In the genomic region with DNA sequence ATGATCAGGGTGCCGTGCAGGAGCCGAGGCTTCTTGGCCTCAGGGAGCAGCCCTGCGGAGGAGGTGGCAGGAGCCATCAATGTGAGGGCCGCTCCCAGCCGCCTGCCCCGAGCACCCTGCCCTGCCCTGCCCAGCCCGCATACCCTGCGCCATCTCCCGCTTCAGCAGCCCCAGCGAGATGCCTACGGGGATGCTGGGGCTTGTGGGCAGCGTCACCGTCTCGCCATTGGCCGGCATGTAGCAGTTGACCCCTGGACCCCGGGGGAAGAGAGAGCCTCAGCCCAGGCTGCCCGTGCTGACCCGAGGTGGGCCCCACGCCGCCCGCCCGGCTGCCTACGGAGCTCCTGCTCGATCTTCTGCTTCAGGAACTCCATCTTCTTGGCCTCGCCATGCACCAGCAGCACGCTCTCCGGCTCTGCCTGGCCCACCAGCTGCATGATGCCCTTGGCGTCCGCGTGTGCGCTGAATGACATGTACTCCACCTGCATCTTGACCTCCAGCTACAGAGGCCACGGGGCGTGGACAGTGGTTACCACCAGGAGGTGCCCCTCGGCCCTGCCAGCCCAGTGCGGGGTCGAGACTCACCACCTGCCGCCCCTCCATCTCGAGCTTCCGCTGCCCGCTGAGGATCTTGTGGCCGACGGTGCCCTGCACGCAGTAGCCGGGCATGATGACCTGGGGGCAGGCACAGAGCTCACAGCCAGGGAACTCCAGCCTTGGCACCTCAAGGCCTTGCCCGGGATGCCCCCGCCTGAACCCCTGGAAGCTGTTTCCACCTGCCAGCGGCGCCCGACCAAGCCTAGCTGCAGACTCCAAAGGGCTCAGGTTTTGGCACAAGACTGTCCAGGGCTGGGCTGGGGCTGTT, we compare ENCODE assay signal across 1 cellular context.
TF ChIP-seq lines count a peak whose summit lies in the region.

No MANE protein-coding gene starts in this region.

TF ChIP-seq in GM23338, 12 proteins besides CTCF, POLR2A, EP300 and RAD21:
- TF ChIP-seq, protein P1, sequence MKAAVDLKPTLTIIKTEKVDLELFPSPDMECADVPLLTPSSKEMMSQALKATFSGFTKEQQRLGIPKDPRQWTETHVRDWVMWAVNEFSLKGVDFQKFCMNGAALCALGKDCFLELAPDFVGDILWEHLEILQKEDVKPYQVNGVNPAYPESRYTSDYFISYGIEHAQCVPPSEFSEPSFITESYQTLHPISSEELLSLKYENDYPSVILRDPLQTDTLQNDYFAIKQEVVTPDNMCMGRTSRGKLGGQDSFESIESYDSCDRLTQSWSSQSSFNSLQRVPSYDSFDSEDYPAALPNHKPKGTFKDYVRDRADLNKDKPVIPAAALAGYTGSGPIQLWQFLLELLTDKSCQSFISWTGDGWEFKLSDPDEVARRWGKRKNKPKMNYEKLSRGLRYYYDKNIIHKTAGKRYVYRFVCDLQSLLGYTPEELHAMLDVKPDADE (IDR thresholded peaks at IDR 0.05): no peak
- TF ChIP-seq CREB1 (CRISPR knock-in tag; IDR thresholded peaks at IDR 0.05; ENCODE audit: low read depth) (no peak), ZNF331 (CRISPR knock-in tag; IDR thresholded peaks at IDR 0.05; ENCODE audit: low read depth) (no peak), JUNB (IDR thresholded peaks at IDR 0.05; ENCODE audit: unreplicated experiment) (no peak), NANOG (IDR thresholded peaks at IDR 0.05; ENCODE audit: borderline replicate concordance) (no peak), EZH2 (IDR thresholded peaks at IDR 0.05; ENCODE audit: low read depth, unreplicated experiment) (no peak), POLR2AphosphoS5 (IDR thresholded peaks at IDR 0.05; ENCODE audit: low read depth) (no peak), STAT1 (IDR thresholded peaks at IDR 0.05; ENCODE audit: unreplicated experiment) (no peak), EZH2phosphoT487 (IDR thresholded peaks at IDR 0.05; ENCODE audit: unreplicated experiment) (no peak), ZNF114 (CRISPR knock-in tag; IDR thresholded peaks at IDR 0.05) (no peak)
- TF ChIP-seq, protein P2, sequence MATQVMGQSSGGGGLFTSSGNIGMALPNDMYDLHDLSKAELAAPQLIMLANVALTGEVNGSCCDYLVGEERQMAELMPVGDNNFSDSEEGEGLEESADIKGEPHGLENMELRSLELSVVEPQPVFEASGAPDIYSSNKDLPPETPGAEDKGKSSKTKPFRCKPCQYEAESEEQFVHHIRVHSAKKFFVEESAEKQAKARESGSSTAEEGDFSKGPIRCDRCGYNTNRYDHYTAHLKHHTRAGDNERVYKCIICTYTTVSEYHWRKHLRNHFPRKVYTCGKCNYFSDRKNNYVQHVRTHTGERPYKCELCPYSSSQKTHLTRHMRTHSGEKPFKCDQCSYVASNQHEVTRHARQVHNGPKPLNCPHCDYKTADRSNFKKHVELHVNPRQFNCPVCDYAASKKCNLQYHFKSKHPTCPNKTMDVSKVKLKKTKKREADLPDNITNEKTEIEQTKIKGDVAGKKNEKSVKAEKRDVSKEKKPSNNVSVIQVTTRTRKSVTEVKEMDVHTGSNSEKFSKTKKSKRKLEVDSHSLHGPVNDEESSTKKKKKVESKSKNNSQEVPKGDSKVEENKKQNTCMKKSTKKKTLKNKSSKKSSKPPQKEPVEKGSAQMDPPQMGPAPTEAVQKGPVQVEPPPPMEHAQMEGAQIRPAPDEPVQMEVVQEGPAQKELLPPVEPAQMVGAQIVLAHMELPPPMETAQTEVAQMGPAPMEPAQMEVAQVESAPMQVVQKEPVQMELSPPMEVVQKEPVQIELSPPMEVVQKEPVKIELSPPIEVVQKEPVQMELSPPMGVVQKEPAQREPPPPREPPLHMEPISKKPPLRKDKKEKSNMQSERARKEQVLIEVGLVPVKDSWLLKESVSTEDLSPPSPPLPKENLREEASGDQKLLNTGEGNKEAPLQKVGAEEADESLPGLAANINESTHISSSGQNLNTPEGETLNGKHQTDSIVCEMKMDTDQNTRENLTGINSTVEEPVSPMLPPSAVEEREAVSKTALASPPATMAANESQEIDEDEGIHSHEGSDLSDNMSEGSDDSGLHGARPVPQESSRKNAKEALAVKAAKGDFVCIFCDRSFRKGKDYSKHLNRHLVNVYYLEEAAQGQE (IDR thresholded peaks at IDR 0.05; ENCODE audit: unreplicated experiment): no peak
- TF ChIP-seq, protein P3, sequence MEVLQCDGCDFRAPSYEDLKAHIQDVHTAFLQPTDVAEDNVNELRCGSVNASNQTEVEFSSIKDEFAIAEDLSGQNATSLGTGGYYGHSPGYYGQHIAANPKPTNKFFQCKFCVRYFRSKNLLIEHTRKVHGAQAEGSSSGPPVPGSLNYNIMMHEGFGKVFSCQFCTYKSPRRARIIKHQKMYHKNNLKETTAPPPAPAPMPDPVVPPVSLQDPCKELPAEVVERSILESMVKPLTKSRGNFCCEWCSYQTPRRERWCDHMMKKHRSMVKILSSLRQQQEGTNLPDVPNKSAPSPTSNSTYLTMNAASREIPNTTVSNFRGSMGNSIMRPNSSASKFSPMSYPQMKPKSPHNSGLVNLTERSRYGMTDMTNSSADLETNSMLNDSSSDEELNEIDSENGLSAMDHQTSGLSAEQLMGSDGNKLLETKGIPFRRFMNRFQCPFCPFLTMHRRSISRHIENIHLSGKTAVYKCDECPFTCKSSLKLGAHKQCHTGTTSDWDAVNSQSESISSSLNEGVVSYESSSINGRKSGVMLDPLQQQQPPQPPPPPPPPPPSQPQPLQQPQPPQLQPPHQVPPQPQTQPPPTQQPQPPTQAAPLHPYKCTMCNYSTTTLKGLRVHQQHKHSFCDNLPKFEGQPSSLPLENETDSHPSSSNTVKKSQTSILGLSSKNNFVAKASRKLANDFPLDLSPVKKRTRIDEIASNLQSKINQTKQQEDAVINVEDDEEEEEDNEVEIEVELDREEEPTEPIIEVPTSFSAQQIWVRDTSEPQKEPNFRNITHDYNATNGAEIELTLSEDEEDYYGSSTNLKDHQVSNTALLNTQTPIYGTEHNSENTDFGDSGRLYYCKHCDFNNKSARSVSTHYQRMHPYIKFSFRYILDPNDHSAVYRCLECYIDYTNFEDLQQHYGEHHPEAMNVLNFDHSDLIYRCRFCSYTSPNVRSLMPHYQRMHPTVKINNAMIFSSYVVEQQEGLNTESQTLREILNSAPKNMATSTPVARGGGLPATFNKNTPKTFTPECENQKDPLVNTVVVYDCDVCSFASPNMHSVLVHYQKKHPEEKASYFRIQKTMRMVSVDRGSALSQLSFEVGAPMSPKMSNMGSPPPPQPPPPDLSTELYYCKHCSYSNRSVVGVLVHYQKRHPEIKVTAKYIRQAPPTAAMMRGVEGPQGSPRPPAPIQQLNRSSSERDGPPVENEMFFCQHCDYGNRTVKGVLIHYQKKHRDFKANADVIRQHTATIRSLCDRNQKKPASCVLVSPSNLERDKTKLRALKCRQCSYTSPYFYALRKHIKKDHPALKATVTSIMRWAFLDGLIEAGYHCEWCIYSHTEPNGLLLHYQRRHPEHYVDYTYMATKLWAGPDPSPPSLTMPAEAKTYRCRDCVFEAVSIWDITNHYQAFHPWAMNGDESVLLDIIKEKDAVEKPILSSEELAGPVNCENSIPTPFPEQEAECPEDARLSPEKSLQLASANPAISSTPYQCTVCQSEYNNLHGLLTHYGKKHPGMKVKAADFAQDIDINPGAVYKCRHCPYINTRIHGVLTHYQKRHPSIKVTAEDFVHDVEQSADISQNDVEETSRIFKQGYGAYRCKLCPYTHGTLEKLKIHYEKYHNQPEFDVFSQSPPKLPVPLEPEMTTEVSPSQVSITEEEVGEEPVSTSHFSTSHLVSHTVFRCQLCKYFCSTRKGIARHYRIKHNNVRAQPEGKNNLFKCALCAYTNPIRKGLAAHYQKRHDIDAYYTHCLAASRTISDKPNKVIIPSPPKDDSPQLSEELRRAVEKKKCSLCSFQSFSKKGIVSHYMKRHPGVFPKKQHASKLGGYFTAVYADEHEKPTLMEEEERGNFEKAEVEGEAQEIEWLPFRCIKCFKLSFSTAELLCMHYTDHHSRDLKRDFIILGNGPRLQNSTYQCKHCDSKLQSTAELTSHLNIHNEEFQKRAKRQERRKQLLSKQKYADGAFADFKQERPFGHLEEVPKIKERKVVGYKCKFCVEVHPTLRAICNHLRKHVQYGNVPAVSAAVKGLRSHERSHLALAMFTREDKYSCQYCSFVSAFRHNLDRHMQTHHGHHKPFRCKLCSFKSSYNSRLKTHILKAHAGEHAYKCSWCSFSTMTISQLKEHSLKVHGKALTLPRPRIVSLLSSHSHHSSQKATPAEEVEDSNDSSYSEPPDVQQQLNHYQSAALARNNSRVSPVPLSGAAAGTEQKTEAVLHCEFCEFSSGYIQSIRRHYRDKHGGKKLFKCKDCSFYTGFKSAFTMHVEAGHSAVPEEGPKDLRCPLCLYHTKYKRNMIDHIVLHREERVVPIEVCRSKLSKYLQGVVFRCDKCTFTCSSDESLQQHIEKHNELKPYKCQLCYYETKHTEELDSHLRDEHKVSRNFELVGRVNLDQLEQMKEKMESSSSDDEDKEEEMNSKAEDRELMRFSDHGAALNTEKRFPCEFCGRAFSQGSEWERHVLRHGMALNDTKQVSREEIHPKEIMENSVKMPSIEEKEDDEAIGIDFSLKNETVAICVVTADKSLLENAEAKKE (CRISPR knock-in tag; IDR thresholded peaks at IDR 0.05): no peak
